Comparison of ENCODE assay signal across 8 cellular contexts in genomic region chr1:111346089-111346885, GRCh38. TPM values are rescaled to one million over a fixed set of nuclear protein-coding genes. Genes with fewer than 3 reads are reported as not detected.
A peak's percentile ranks its signal among the peaks of the same experiment; 100 is the strongest.
DNase-seq lines count a peak whose midpoint lies in the region; ATAC-seq and TF ChIP-seq lines count a peak whose summit lies in the region.

No MANE protein-coding gene starts in this region.

- DNase-seq in AG08396 (ENCODE audit: low spot score) (peak; percentile 91), NCI-H345 treated with DMSO at 0.1 percent for 48 hours (lab: John Stamatoyannopoulos, UW; ENCODE audit: unreplicated experiment) (peak; percentile 80), coronary artery (ENCODE audit: low spot score) (peak; percentile 83), left lobe of liver (ENCODE audit: low spot score) (peak; percentile 89)
- peak; percentile 77 to 79 for DNase-seq in activated CD4-positive, alpha-beta T cell treated with anti-CD3 and anti-CD28 coated beads for 4 hours
- DNase-seq in stimulated activated CD4-positive, alpha-beta T cell treated with anti-CD3 and anti-CD28 coated beads, Interleukin-1b, Interleukin-23, amount 100 ng/mL, for 48 hours: peak; percentile 83

- H3K4me3 ChIP-seq in coronary artery: peak overlapping the region; percentile 75

- H3K27ac ChIP-seq in coronary artery: peak overlapping the region; percentile 66 to 67

- TF ChIP-seq CTCF in coronary artery (IDR thresholded peaks at IDR 0.05): no peak

- ATAC-seq in GM18909 (IDR thresholded peaks at IDR 0.05; ENCODE audit: poor library complexity, unreplicated experiment) (peak; percentile 95), HG03196 (IDR thresholded peaks at IDR 0.05; ENCODE audit: unreplicated experiment) (peak; percentile 72), left lobe of liver (peak; percentile 98)

RNA-seq across cellular contexts. Expression of gene CHIA, which starts 55.6 kb away (rescaled TPM):
- total RNA-seq in left lobe of liver: 0.15 TPM

Comparison
In these comparisons a context has a peak if more than half of its experiments do, and no peak if none do; other contexts are left out.
1. Peak in every context shown above with its lines: DNase-seq, ATAC-seq, H3K4me3 ChIP-seq and H3K27ac ChIP-seq.